In genomic region chr7:77629797-77630196, GRCh38 we compare ENCODE assay signal across 1 cellular context.
TF ChIP-seq lines count a peak whose summit lies in the region.

No MANE protein-coding gene starts in this region.

TF ChIP-seq in K562, 482 proteins besides CTCF, POLR2A, EP300 and RAD21 (continued from another document):
- TF ChIP-seq, protein P1, sequence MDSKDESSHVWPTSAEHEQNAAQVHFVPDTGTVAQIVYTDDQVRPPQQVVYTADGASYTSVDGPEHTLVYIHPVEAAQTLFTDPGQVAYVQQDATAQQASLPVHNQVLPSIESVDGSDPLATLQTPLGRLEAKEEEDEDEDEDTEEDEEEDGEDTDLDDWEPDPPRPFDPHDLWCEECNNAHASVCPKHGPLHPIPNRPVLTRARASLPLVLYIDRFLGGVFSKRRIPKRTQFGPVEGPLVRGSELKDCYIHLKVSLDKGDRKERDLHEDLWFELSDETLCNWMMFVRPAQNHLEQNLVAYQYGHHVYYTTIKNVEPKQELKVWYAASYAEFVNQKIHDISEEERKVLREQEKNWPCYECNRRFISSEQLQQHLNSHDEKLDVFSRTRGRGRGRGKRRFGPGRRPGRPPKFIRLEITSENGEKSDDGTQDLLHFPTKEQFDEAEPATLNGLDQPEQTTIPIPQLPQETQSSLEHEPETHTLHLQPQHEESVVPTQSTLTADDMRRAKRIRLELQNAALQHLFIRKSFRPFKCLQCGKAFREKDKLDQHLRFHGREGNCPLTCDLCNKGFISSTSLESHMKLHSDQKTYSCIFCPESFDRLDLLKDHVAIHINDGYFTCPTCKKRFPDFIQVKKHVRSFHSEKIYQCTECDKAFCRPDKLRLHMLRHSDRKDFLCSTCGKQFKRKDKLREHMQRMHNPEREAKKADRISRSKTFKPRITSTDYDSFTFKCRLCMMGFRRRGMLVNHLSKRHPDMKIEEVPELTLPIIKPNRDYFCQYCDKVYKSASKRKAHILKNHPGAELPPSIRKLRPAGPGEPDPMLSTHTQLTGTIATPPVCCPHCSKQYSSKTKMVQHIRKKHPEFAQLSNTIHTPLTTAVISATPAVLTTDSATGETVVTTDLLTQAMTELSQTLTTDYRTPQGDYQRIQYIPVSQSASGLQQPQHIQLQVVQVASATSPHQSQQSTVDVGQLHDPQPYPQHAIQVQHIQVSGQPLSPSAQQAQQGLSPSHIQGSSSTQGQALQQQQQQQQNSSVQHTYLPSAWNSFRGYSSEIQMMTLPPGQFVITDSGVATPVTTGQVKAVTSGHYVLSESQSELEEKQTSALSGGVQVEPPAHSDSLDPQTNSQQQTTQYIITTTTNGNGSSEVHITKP (IDR thresholded peaks at IDR 0.05; ENCODE audit: partially characterized antibody), result no peak
- no peak for TF ChIP-seq CBX1 (IDR thresholded peaks at IDR 0.05; ENCODE audit: low read depth)
